ENCODE assay signal across 13 cellular contexts in the genomic region with DNA sequence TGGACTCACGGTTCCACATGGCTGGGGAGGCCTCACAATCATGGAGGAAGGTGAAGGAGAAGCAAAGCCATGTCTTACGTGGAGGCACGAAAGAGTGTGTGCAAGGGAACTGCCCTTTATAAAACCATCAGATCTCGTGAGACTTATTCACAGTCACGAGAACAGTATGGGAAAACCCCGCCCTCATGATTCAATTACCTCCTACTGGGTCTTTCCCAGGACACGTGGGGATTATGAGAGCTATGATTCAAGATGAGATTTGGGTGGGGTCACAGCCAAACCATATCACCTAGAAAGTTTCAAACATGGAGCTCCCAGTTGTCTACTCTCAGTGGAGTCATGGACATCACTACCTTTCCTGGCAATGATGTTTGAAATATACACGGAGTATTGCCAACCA. TPM values are rescaled to one million over a fixed set of nuclear protein-coding genes. Genes with fewer than 3 reads are reported as not detected.
DNase-seq lines count a peak whose midpoint lies in the region.
"Had no signal": no experiment of that assay in that cellular context is flagged by ENCODE, and none has a peak within 500 bp of the region (broad histone marks: within the 10 kb centered on the region; RNA-seq: fewer than 3 reads in every experiment).

No MANE protein-coding gene starts in this region.

- peaks cover 12% of the 10 kb centered on the region for H3K4me1 Mint-ChIP-seq in activated naive CD8-positive, alpha-beta T cell treated with anti-CD3 and anti-CD28 coated beads for 36 hours

- peak; percentile 57 for DNase-seq in activated CD4-positive, alpha-beta T cell treated with anti-CD3 and anti-CD28 coated beads for 48 hours
- DNase-seq in activated CD4-positive, alpha-beta T cell treated with anti-CD3 and anti-CD28 coated beads, Interleukin-2, amount 50 U/mL, for 4 hours: no peak
- DNase-seq in LHCN-M2 (ENCODE audit: low read depth) (peak; percentile 20), iPS-NIHi11 (ENCODE audit: low spot score) (no peak), T-helper 1 cell (no peak), NCI-H510A treated with DMSO at 0.1 percent for 48 hours (lab: John Stamatoyannopoulos, UW) (no peak)
- peak; percentile 19 for DNase-seq in activated naive CD8-positive, alpha-beta T cell treated with anti-CD3 and anti-CD28 coated beads for 36 hours
- peak; percentile 56 for DNase-seq in stimulated activated CD4-positive, alpha-beta T cell treated with anti-CD3 and anti-CD28 coated beads, Interleukin-4, amount 100 ng/mL, for 24 hours
- DNase-seq: DMS53, NCI-H1436 treated with DMSO at 0.1 percent for 48 hours, SHP77 had no signal

- no peak overlapping the region for H3K4me3 Mint-ChIP-seq in activated naive CD8-positive, alpha-beta T cell treated with anti-CD3 and anti-CD28 coated beads for 36 hours
- H3K4me3 Mint-ChIP-seq: CD14-positive monocyte, type B pancreatic cell had no signal

- peaks cover 10% of the 10 kb centered on the region for H3K27me3 Mint-ChIP-seq in activated naive CD8-positive, alpha-beta T cell treated with anti-CD3 and anti-CD28 coated beads for 36 hours

- no peaks in the 10 kb centered on the region for H3K36me3 Mint-ChIP-seq in activated naive CD8-positive, alpha-beta T cell treated with anti-CD3 and anti-CD28 coated beads for 36 hours
- H3K36me3 Mint-ChIP-seq: CD14-positive monocyte, type B pancreatic cell had no signal

- no peak overlapping the region for H3K27ac Mint-ChIP-seq in activated naive CD8-positive, alpha-beta T cell treated with anti-CD3 and anti-CD28 coated beads for 36 hours
- H3K27ac Mint-ChIP-seq: CD14-positive monocyte, type B pancreatic cell had no signal

- H3K9me3 Mint-ChIP-seq in activated naive CD8-positive, alpha-beta T cell treated with anti-CD3 and anti-CD28 coated beads for 36 hours: no peaks in the 10 kb centered on the region
- H3K9me3 Mint-ChIP-seq: CD14-positive monocyte, type B pancreatic cell had no signal

RNA-seq across cellular contexts. Expression of a gene that starts 49.6 kb away (rescaled TPM):
- 115 and 119 TPM in 2 replicates for total RNA-seq in LHCN-M2 (2014; rRNA removed)
- polyA plus RNA-seq in LHCN-M2 (2012): 82.0 TPM
- total RNA-seq in activated naive CD8-positive, alpha-beta T cell treated with anti-CD3 and anti-CD28 coated beads for 36 hours: 100 to 1,000 TPM; 393 to 409 TPM

Comparison
In these comparisons a context has a peak if more than half of its experiments do, and no peak if none do; other contexts are left out.
1. DNase-seq: peak in activated CD4-positive, alpha-beta T cell treated with anti-CD3 and anti-CD28 coated beads for 48 hours (single experiment), LHCN-M2 (single experiment), activated naive CD8-positive, alpha-beta T cell treated with anti-CD3 and anti-CD28 coated beads for 36 hours (single experiment) and stimulated activated CD4-positive, alpha-beta T cell treated with anti-CD3 and anti-CD28 coated beads, Interleukin-4, amount 100 ng/mL, for 24 hours (single experiment); none in activated CD4-positive, alpha-beta T cell treated with anti-CD3 and anti-CD28 coated beads, Interleukin-2, amount 50 U/mL, for 4 hours (0 of 2), iPS-NIHi11 (single experiment), T-helper 1 cell (0 of 5) and NCI-H510A treated with DMSO at 0.1 percent for 48 hours (single experiment).